ENCODE assay signal across 25 cellular contexts in the genomic region with DNA sequence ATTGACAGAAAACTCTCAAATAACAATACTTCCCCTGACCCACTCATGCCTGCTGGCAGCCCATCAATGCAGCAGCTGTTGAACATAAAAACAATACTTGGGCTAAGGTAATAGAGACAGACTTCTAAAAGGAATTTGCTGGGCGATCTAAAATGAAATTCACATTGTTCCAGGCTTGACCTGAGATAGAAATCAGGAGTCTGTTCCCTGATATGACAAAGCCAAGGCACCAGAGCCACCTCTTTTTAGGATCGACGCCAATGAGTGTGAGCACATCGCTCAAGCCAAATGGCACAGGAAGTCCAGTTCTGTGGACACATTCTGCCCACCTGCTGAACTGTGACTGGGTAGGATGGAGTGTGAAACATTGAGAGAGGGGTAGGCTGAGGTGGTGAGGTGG. TPM values are rescaled to one million over a fixed set of nuclear protein-coding genes. Genes with fewer than 3 reads are reported as not detected.
DNase-seq lines count a peak whose midpoint lies in the region; ATAC-seq, FAIRE-seq and TF ChIP-seq lines count a peak whose summit lies in the region.
"Had no signal": no experiment of that assay in that cellular context is flagged by ENCODE, and none has a peak within 500 bp of the region (broad histone marks: within the 10 kb centered on the region; RNA-seq: fewer than 3 reads in every experiment).

No MANE protein-coding gene starts in this region.

- H3K27ac Mint-ChIP-seq in endothelial cell (ENCODE audit: unreplicated experiment) = no peak overlapping the region
- H3K27ac Mint-ChIP-seq: CD4-positive, alpha-beta T cell; WTC11 had no signal

- H3K36me3 ChIP-seq in liver (ENCODE audit: control insufficient read depth in 4 of 4, insufficient read depth in 3 of 4, low read depth in 1 of 4, low read length in 3 of 4) (no peaks in the 10 kb centered on the region), HepG2 (replicated peaks in 1 of 2; ENCODE audit: control insufficient read depth in 1 of 2, insufficient read depth in 2 of 2, low read length in 2 of 2) (no peaks in the 10 kb centered on the region), mesenchymal stem cell (ENCODE audit: control insufficient read depth in 1 of 2, insufficient read depth in 2 of 2, low read depth in 1 of 2, low read length in 2 of 2) (peaks cover 0 to 3% of the 10 kb centered on the region in 2 experiments), heart left ventricle (no peaks in the 10 kb centered on the region)
- H3K36me3 ChIP-seq: right atrium auricular region, suprapubic skin had no signal

- H3K27me3 ChIP-seq in liver (ENCODE audit: control insufficient read depth in 4 of 4, insufficient read depth in 4 of 4, low read length in 3 of 4) = no peaks in the 10 kb centered on the region
- no peaks in the 10 kb centered on the region for H3K27me3 ChIP-seq in HepG2 (ENCODE audit: control insufficient read depth in 1 of 2, insufficient read depth in 2 of 2, low read length in 2 of 2)
- no peaks in the 10 kb centered on the region for H3K27me3 ChIP-seq in mesenchymal stem cell (ENCODE audit: control insufficient read depth in 1 of 2, insufficient read depth in 1 of 2, low read length in 2 of 2)
- H3K27me3 ChIP-seq in heart left ventricle = no peaks in the 10 kb centered on the region
- H3K27me3 ChIP-seq: MG63, right atrium auricular region, SJCRH30, suprapubic skin had no signal

- no peak overlapping the region for H3K14ac ChIP-seq in mesenchymal stem cell (ENCODE audit: low read length in 2 of 2)

- TF ChIP-seq EP300 in HepG2 (IDR thresholded peaks at IDR 0.05; ENCODE audit: low read depth in 2 of 2, low read length in 2 of 2) = no peak
- TF ChIP-seq EP300 in HepG2 (CRISPR knock-in tag; IDR thresholded peaks at IDR 0.05; ENCODE audit: borderline replicate concordance) = no peak

- CTCF ChIA-PET in HepG2 (lab: Yijun Ruan, JAX; ENCODE audit: low intra/inter-chr PET ratio, low total read pairs) = no interaction called here

- H3K9me3 ChIP-seq in liver (ENCODE audit: control insufficient read depth in 4 of 4, low read length in 3 of 4) = no peaks in the 10 kb centered on the region
- H3K9me3 ChIP-seq in HepG2 (ENCODE audit: low read length) = no peaks in the 10 kb centered on the region
- no peaks in the 10 kb centered on the region for H3K9me3 ChIP-seq in mesenchymal stem cell (ENCODE audit: control insufficient read depth, low read length)
- H3K9me3 ChIP-seq in heart left ventricle = no peaks in the 10 kb centered on the region
- H3K9me3 ChIP-seq: MG63, right atrium auricular region, SJCRH30, suprapubic skin had no signal

- H3K4me1 Mint-ChIP-seq in endothelial cell (ENCODE audit: unreplicated experiment) = peaks cover 58% of the 10 kb centered on the region

- DNase-seq in HepG2 (ENCODE audit: low spot score) = no peak
- DNase-seq in cerebellar nuclear complex (lab: John Stamatoyannopoulos, UW) = peak; percentile 23 to 66
- DNase-seq in mesenchymal stem cell = no peak
- DNase-seq in NK-92 (lab: John Stamatoyannopoulos, UW; ENCODE audit: unreplicated experiment) = no peak
- no peak for DNase-seq in heart left ventricle
- DNase-seq in endothelial cell (ENCODE audit: low spot score) = no peak
- DNase-seq in NOMO-1 treated with DMSO at 0.1 percent for 48 hours (lab: John Stamatoyannopoulos, UW; ENCODE audit: unreplicated experiment) = no peak
- DNase-seq: activated CD4-positive, alpha-beta T cell treated with anti-CD3 and anti-CD28 coated beads, Interleukin-2, amount 50 U/mL, for 48 hours; activated T-cell treated with anti-CD3 and anti-CD28 coated beads for 4 hours; CD4-positive, alpha-beta T cell; DMS 273 treated with DMSO at 0.1 percent for 48 hours; effector memory CD4-positive, alpha-beta T cell; head of caudate nucleus; MG63; NCI-H1436 treated with DMSO at 0.1 percent for 48 hours; NCI-H2227 treated with DMSO at 0.1 percent for 48 hours; NCI-H82; SJCRH30 had no signal

- H3K4ac ChIP-seq in mesenchymal stem cell (ENCODE audit: low read depth in 1 of 2, low read length in 2 of 2) = no peak overlapping the region

- H3K4me1 ChIP-seq in liver (ENCODE audit: control insufficient read depth in 4 of 4, insufficient read depth in 4 of 4, low read length in 3 of 4) = peaks cover 2 to 25% (median 9%) of the 10 kb centered on the region in 4 donors
- H3K4me1 ChIP-seq in HepG2 (ENCODE audit: insufficient read depth, low read length) = peaks cover 40% of the 10 kb centered on the region
- H3K4me1 ChIP-seq in mesenchymal stem cell (ENCODE audit: control insufficient read depth, insufficient read depth, low read depth, low read length) = peaks cover 13% of the 10 kb centered on the region
- H3K4me1 ChIP-seq in heart left ventricle = peaks cover 0 to 58% (median 23%) of the 10 kb centered on the region in 12 donors

- peaks cover 52% of the 10 kb centered on the region for H3K79me2 ChIP-seq in HepG2 (ENCODE audit: insufficient read depth, low read length)

- H2BK12ac ChIP-seq in mesenchymal stem cell (ENCODE audit: low read length in 2 of 2) = no peak overlapping the region

- H3K9ac ChIP-seq in liver (ENCODE audit: low read depth in 1 of 2, low read length in 2 of 2) (no peak overlapping the region), HepG2 (ENCODE audit: insufficient read depth, low read depth, low read length) (no peak overlapping the region), mesenchymal stem cell (ENCODE audit: low read length) (no peak overlapping the region)

- no peak overlapping the region for H2BK15ac ChIP-seq in mesenchymal stem cell (ENCODE audit: low read depth, poor library complexity, severe bottlenecking)

- peaks cover 18% of the 10 kb centered on the region for H3K36me3 Mint-ChIP-seq in endothelial cell (ENCODE audit: low read depth, unreplicated experiment)
- H3K36me3 Mint-ChIP-seq: WTC11 had no signal

- H2AFZ ChIP-seq in HepG2 (ENCODE audit: low read length) (no peak overlapping the region), mesenchymal stem cell (ENCODE audit: low read depth, low read length) (no peak overlapping the region)

- in situ Hi-C loops in HepG2 (cut with HindIII; ENCODE audit: extremely low pct_ligation_motif_present, low pct_unique_long_range_greater_than_20kb) = no loop called here

- peak overlapping the region in 1 of 2 experiments; percentile 54 for H3K18ac ChIP-seq in mesenchymal stem cell (ENCODE audit: low read depth in 1 of 2, low read length in 2 of 2)

- peaks cover 10% of the 10 kb centered on the region for H3K27me3 Mint-ChIP-seq in endothelial cell (ENCODE audit: unreplicated experiment)
- H3K27me3 Mint-ChIP-seq: CD4-positive, alpha-beta T cell; central memory CD8-positive, alpha-beta T cell had no signal

- TF ChIP-seq POLR2A in HepG2 (IDR thresholded peaks at IDR 0.05; ENCODE audit: insufficient read depth in 1 of 2, low read depth in 2 of 2, low read length in 2 of 2) (no peak), heart left ventricle (IDR thresholded peaks at IDR 0.05) (no peak)

- peak overlapping the region; percentile 35 for H4K8ac ChIP-seq in mesenchymal stem cell (ENCODE audit: low read length)

- H3K4me3 ChIP-seq in liver (ENCODE audit: low read depth in 1 of 3, low read length in 3 of 3) (no peak overlapping the region), HepG2 (replicated peaks in 1 of 3; ENCODE audit: insufficient read depth in 1 of 3, low read depth in 2 of 3, low read length in 3 of 3) (no peak overlapping the region), mesenchymal stem cell (ENCODE audit: insufficient read depth in 1 of 2, low read depth in 1 of 2, low read length in 2 of 2) (no peak overlapping the region), heart left ventricle (no peak overlapping the region)
- H3K4me3 ChIP-seq: MG63, right atrium auricular region, SJCRH30, suprapubic skin had no signal

- TF ChIP-seq RAD21 in liver (IDR thresholded peaks at IDR 0.05) = peak; percentile 29 to 36
- no peak for TF ChIP-seq RAD21 in HepG2 (CRISPR knock-in tag; IDR thresholded peaks at IDR 0.05)

- no peak overlapping the region for H3K4me3 Mint-ChIP-seq in endothelial cell (ENCODE audit: unreplicated experiment)
- H3K4me3 Mint-ChIP-seq: CD4-positive, alpha-beta T cell; central memory CD8-positive, alpha-beta T cell; WTC11 had no signal

- no peak for ATAC-seq in HepG2
- no peak for ATAC-seq in heart left ventricle
- ATAC-seq: WTC11 had no signal

- H3K9me3 Mint-ChIP-seq in endothelial cell (ENCODE audit: unreplicated experiment) = no peaks in the 10 kb centered on the region
- H3K9me3 Mint-ChIP-seq: CD4-positive, alpha-beta T cell; central memory CD8-positive, alpha-beta T cell; WTC11 had no signal

- no TSS peak for BruUV-seq in HepG2 (replicated peaks; lab: Mats Ljungman, UMichigan)

- H4K91ac ChIP-seq in mesenchymal stem cell (ENCODE audit: low read length) = no peak overlapping the region

- no peaks in the 10 kb centered on the region for H3K79me1 ChIP-seq in mesenchymal stem cell (replicated peaks; ENCODE audit: low read length, poor library complexity, severe bottlenecking)

- no peak overlapping the region for H2BK5ac ChIP-seq in mesenchymal stem cell (ENCODE audit: low read depth, low read length, poor library complexity, severe bottlenecking)

- FAIRE-seq in HepG2 (lab: Jason Lieb, UNC) = no peak
- FAIRE-seq: G401.6 had no signal

- H3K27ac ChIP-seq in liver (ENCODE audit: low read depth in 1 of 2, low read length in 2 of 2) (no peak overlapping the region), HepG2 (ENCODE audit: extremely low read length, insufficient read depth, low read length) (no peak overlapping the region), mesenchymal stem cell (ENCODE audit: low read length, poor library complexity, severe bottlenecking) (no peak overlapping the region), heart left ventricle (peak overlapping the region in 1 of 12 donors; percentile 1)
- H3K27ac ChIP-seq: right atrium auricular region, SJCRH30, suprapubic skin had no signal

- H2AK5ac ChIP-seq in mesenchymal stem cell (ENCODE audit: low read length, severe bottlenecking) = no peak overlapping the region

- 29% methylated on average over 4 of the region's 4 CpGs for WGBS in liver
- 100% methylated on average over 4 of the region's 4 CpGs for whole genome bisulfite sequencing in HepG2 (ENCODE audit: low lambda C conversion rate)
- whole genome bisulfite sequencing in mesenchymal stem cell = 97% methylated on average over 4 of the region's 4 CpGs
- 63 to 81% (median 76%) methylated on average over 4 of the region's 4 CpGs for WGBS in heart left ventricle, 4 donors

- H4K20me1 ChIP-seq in HepG2 (ENCODE audit: insufficient read depth, low read length) = no peaks in the 10 kb centered on the region

- POLR2A ChIA-PET in HepG2 (lab: Yijun Ruan, JAX) = no interaction called here

- TF ChIP-seq CTCF in liver (IDR thresholded peaks at IDR 0.05; ENCODE audit: low read depth, low read length, missing input control) = no peak
- no peak for TF ChIP-seq CTCF in HepG2 (CRISPR knock-in tag; IDR thresholded peaks at IDR 0.05)
- TF ChIP-seq CTCF in heart left ventricle (IDR thresholded peaks at IDR 0.05) = no peak
- no peak for TF ChIP-seq CTCF in endothelial cell (IDR thresholded peaks at IDR 0.05; ENCODE audit: unreplicated experiment)

- no peak overlapping the region for H2BK120ac ChIP-seq in mesenchymal stem cell (ENCODE audit: low read depth, low read length)

- H3K4me2 ChIP-seq in HepG2 (ENCODE audit: low read depth, low read length) (no peak overlapping the region), mesenchymal stem cell (ENCODE audit: low read length, poor library complexity, severe bottlenecking) (no peak overlapping the region)

- peak overlapping the region in 1 of 2 experiments; percentile 75 for H3K23ac ChIP-seq in mesenchymal stem cell (ENCODE audit: low read length in 2 of 2)

- intact Hi-C loops in HepG2 (cut with micrococcal nuclease; ENCODE audit: unreplicated experiment) (no loop called here), heart left ventricle (cut with DNase I) (loop anchor here in 7 of 10 donors (5.0 to 10.0 kb wide), 7 partner anchors 33 to 142 kb away; no protein-coding TSS in a partner anchor)

RNA-seq across cellular contexts. Expression of gene SEPTIN11, which starts 4.9 kb away (rescaled TPM):
- total RNA-seq in liver (10 to 100 TPM; 28.5 to 37.4 TPM), HepG2 (2016; rRNA removed; fragmentation: Illumina TruSeq; extraction: Trizol) (47.3 and 87.4 TPM in 2 replicates), heart left ventricle (10 to 100 TPM; 25.1 to 58.9 (median 36.2) TPM), endothelial cell (ENCODE audit: unreplicated experiment) (331 TPM)
- polyA plus RNA-seq in liver (10 to 100 TPM; 17.2 to 21.6 TPM), HepG2 (2011; rRNA removed) (19.8 and 28.9 TPM in 2 replicates), heart left ventricle (10 to 100 TPM in 1 of 2 donors, 1 to 10 TPM in 1; 9.9 to 13.4 TPM)
- total RNA-seq in HepG2 (2016; cell fraction: cytosol; rRNA removed; fragmentation: Illumina TruSeq; extraction: Trizol; ENCODE audit: low read depth) = 10.8 TPM in 2 replicates
- total RNA-seq in HepG2 (2016; cell fraction: insoluble cytoplasmic fraction; rRNA removed; fragmentation: Illumina TruSeq; extraction: Trizol) = 49.8 and 80.6 TPM in 2 replicates
- total RNA-seq in HepG2 (2016; cell fraction: membrane; rRNA removed; fragmentation: Illumina TruSeq; extraction: Trizol) = 19.7 and 19.9 TPM in 2 replicates
- total RNA-seq in HepG2 (2016; cell fraction: nucleus; rRNA removed; fragmentation: Illumina TruSeq; extraction: Trizol) = 41.4 and 41.7 TPM in 2 replicates
- polyA plus RNA-seq in HepG2 (2011; cell fraction: cytosol; rRNA removed) = 13.4 and 18.3 TPM in 2 replicates
- 6.3 and 10.6 TPM in 2 replicates for polyA plus RNA-seq in HepG2 (2011; cell fraction: nucleus; rRNA removed)
- 17.3 and 20.0 TPM in 2 replicates for polyA plus RNA-seq in HepG2 (2012)
- 1.9 and 2.0 TPM in 2 replicates for polyA plus RNA-seq in HepG2 (2016; cell fraction: cytosol; fragmentation: Illumina TruSeq; extraction: Trizol; ENCODE audit: low read depth)
- 70.5 and 72.1 TPM in 2 replicates for polyA plus RNA-seq in HepG2 (2016; cell fraction: insoluble cytoplasmic fraction; fragmentation: Illumina TruSeq; extraction: Trizol; ENCODE audit: low read depth)
- 6.4 and 8.0 TPM in 2 replicates for polyA plus RNA-seq in HepG2 (2016; cell fraction: membrane; fragmentation: Illumina TruSeq; extraction: Trizol; ENCODE audit: low read depth)
- 29.0 and 42.3 TPM in 2 replicates for polyA plus RNA-seq in HepG2 (2016; cell fraction: nucleus; fragmentation: Illumina TruSeq; extraction: Trizol; ENCODE audit: insufficient read depth, low read depth)
- polyA minus RNA-seq in HepG2 (2011; rRNA and poly(A)+ RNA removed; ENCODE audit: low replicate concordance) = 5.8 and 22.8 TPM in 2 replicates
- 26.1 and 31.4 TPM in 2 replicates for polyA minus RNA-seq in HepG2 (2011; cell fraction: cytosol; rRNA and poly(A)+ RNA removed)
- polyA minus RNA-seq in HepG2 (2011; cell fraction: nucleus; rRNA and poly(A)+ RNA removed) = 51.4 and 52.1 TPM in 2 replicates
- 510 TPM for polyA plus RNA-seq in mesenchymal stem cell (2013, experiment 1 of 2)
- polyA plus RNA-seq in mesenchymal stem cell (2013, experiment 2 of 2) = 468 TPM

RNA-seq across cellular contexts. Expression of gene SOWAHB, which starts 56.5 kb away (rescaled TPM):
- total RNA-seq in liver (10 to 100 TPM; 10.0 to 30.5 TPM), HepG2 (2016; rRNA removed; fragmentation: Illumina TruSeq; extraction: Trizol) (0.27 and 0.51 TPM in 2 replicates), heart left ventricle (under 1 TPM in 2 of 9 donors, not detected in 7; 0.07 to 0.21 TPM), endothelial cell (ENCODE audit: unreplicated experiment) (5.0 TPM)
- polyA plus RNA-seq in liver (10 to 100 TPM in 1 of 2 donors, 1 to 10 TPM in 1; 2.5 to 10.2 TPM), HepG2 (2011; rRNA removed) (0.12 and 0.24 TPM in 2 replicates), heart left ventricle (not detected)
- not detected in 2 replicates for total RNA-seq in HepG2 (2016; cell fraction: cytosol; rRNA removed; fragmentation: Illumina TruSeq; extraction: Trizol; ENCODE audit: low read depth)
- 0.49 and 0.69 TPM in 2 replicates for total RNA-seq in HepG2 (2016; cell fraction: insoluble cytoplasmic fraction; rRNA removed; fragmentation: Illumina TruSeq; extraction: Trizol)
- total RNA-seq in HepG2 (2016; cell fraction: membrane; rRNA removed; fragmentation: Illumina TruSeq; extraction: Trizol) = 0.22 and 0.28 TPM in 2 replicates
- total RNA-seq in HepG2 (2016; cell fraction: nucleus; rRNA removed; fragmentation: Illumina TruSeq; extraction: Trizol) = 0.41 and 0.56 TPM in 2 replicates
- polyA plus RNA-seq in HepG2 (2011; cell fraction: cytosol; rRNA removed) = 0.08 and 0.26 TPM in 2 replicates
- 0.28 and 0.29 TPM in 2 replicates for polyA plus RNA-seq in HepG2 (2011; cell fraction: nucleus; rRNA removed)
- 0.05 and 0.08 TPM in 2 replicates for polyA plus RNA-seq in HepG2 (2012)
- polyA plus RNA-seq in HepG2 (2016; cell fraction: cytosol; fragmentation: Illumina TruSeq; extraction: Trizol; ENCODE audit: low read depth) = not detected in 2 replicates
- 0.24 and 0.35 TPM in 2 replicates for polyA plus RNA-seq in HepG2 (2016; cell fraction: insoluble cytoplasmic fraction; fragmentation: Illumina TruSeq; extraction: Trizol; ENCODE audit: low read depth)
- polyA plus RNA-seq in HepG2 (2016; cell fraction: membrane; fragmentation: Illumina TruSeq; extraction: Trizol; ENCODE audit: low read depth) = 0.06 TPM in 1 of 2 replicates, not detected in the other
- polyA plus RNA-seq in HepG2 (2016; cell fraction: nucleus; fragmentation: Illumina TruSeq; extraction: Trizol; ENCODE audit: insufficient read depth, low read depth) = 0.23 and 0.32 TPM in 2 replicates
- polyA minus RNA-seq in HepG2 (2011; rRNA and poly(A)+ RNA removed; ENCODE audit: low replicate concordance) = 0.20 TPM in 1 of 2 replicates, not detected in the other
- 0.44 and 0.49 TPM in 2 replicates for polyA minus RNA-seq in HepG2 (2011; cell fraction: cytosol; rRNA and poly(A)+ RNA removed)
- 0.26 and 0.75 TPM in 2 replicates for polyA minus RNA-seq in HepG2 (2011; cell fraction: nucleus; rRNA and poly(A)+ RNA removed)
- 0.03 TPM for polyA plus RNA-seq in mesenchymal stem cell (2013, experiment 1 of 2)
- 0.01 TPM for polyA plus RNA-seq in mesenchymal stem cell (2013, experiment 2 of 2)
- total RNA-seq: CD4-positive, alpha-beta T cell; right atrium auricular region; SJCRH30; T-helper 2 cell treated with Interferon-gamma antibody and Interleukin-4, amounts not matched to agents 100 ng/mL and 5 ng/mL, for 36 hours had no signal

Comparison
In these comparisons a context has a peak if more than half of its experiments do, and no peak if none do; other contexts are left out.
1. DNase-seq: peak in cerebellar nuclear complex (2 of 2); none in HepG2 (single experiment), mesenchymal stem cell (single experiment), NK-92 (single experiment), heart left ventricle (0 of 5), endothelial cell (single experiment) and NOMO-1 treated with DMSO at 0.1 percent for 48 hours (single experiment).